Comparison of ENCODE assay signal across 8 cellular contexts in the genomic region with DNA sequence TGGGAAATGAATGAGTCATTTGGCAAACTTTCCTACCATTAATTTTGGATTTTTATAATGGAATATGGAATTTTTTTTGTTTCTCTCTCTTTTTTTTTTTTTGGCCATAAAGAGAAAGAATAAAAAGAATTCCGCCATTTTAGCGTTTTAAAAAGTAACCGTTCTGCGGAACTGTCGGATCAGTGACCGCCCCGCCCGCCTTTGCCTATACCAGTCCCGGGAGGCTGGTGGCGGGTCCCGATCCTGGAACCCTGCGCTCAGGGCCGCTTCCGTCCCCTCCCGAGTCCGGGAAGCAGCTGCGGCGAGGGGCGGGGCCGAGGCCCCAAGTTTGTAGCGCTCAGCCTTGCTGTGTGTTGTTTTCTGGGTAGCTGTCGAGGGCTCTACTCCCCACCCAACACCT. TPM values are rescaled to one million over a fixed set of nuclear protein-coding genes. Genes with fewer than 3 reads are reported as not detected.
DNase-seq lines count a peak whose midpoint lies in the region; FAIRE-seq and TF ChIP-seq lines count a peak whose summit lies in the region.

No MANE protein-coding gene starts in this region.

- no peaks in the 10 kb centered on the region for H3K9me1 ChIP-seq in keratinocyte (ENCODE audit: control insufficient read depth, extremely low read depth, insufficient read depth, low read length)

- H3K9me3 ChIP-seq in ascending aorta, result no peaks in the 10 kb centered on the region
- H3K9me3 ChIP-seq in keratinocyte (ENCODE audit: control insufficient read depth, low read depth, low read length), result no peaks in the 10 kb centered on the region
- H3K9me3 ChIP-seq in subcutaneous abdominal adipose tissue (ENCODE audit: control insufficient read depth in 5 of 5, low read length in 5 of 5), result no peaks in the 10 kb centered on the region

- peak overlapping the region; percentile 64 to 94 for H3K4me3 ChIP-seq in ascending aorta
- peak overlapping the region; percentile 60 to 89 (median 65) for H3K4me3 ChIP-seq in keratinocyte (ENCODE audit: control insufficient read depth in 2 of 3, extremely low read depth in 1 of 3, insufficient read depth in 2 of 3, low read depth in 1 of 3, low read length in 3 of 3)
- peak overlapping the region in 4 of 5 donors; percentile 57 to 72 (median 64) for H3K4me3 ChIP-seq in subcutaneous abdominal adipose tissue (ENCODE audit: low read depth in 1 of 5, low read length in 5 of 5)

- no peak for DNase-seq in T-helper 2 cell treated with Interferon-gamma antibody and Interleukin-4, amounts not matched to agents 5 μg/mL and 100 μg/mL, for 36 hours (ENCODE audit: low spot score)
- DNase-seq in T-helper 2 cell, result no peak
- DNase-seq in ascending aorta (ENCODE audit: low spot score in 2 of 2), result peak in 1 of 2 donors; percentile 63
- DNase-seq in keratinocyte (ENCODE audit: low read depth, low spot score), result no peak
- DNase-seq in amniotic stem cell (lab: John Stamatoyannopoulos, UW), result no peak
- DNase-seq in NCI-H2196 treated with DMSO at 0.1 percent for 48 hours (lab: John Stamatoyannopoulos, UW; ENCODE audit: unreplicated experiment), result no peak
- DNase-seq in central memory CD4-positive, alpha-beta T cell, result no peak

- no peak overlapping the region for H3K27ac Mint-ChIP-seq in T-helper 2 cell treated with Interferon-gamma antibody and Interleukin-4, amounts not matched to agents 5 μg/mL and 100 μg/mL, for 36 hours

- no peaks in the 10 kb centered on the region for H3K79me2 ChIP-seq in keratinocyte (ENCODE audit: control insufficient read depth, insufficient read depth, low read length)

- no peaks in the 10 kb centered on the region for H3K36me3 Mint-ChIP-seq in T-helper 2 cell treated with Interferon-gamma antibody and Interleukin-4, amounts not matched to agents 5 μg/mL and 100 μg/mL, for 36 hours (ENCODE audit: low read depth)

- intact Hi-C loops in ascending aorta (cut with DNase I), result no loop called here

- H3K27me3 ChIP-seq in ascending aorta (peaks cover 7% of the 10 kb centered on the region), keratinocyte (ENCODE audit: control insufficient read depth, extremely low read depth, insufficient read depth, low read length) (peaks cover 7% of the 10 kb centered on the region), subcutaneous abdominal adipose tissue (ENCODE audit: control insufficient read depth in 5 of 5, insufficient read depth in 4 of 5, low read length in 5 of 5) (peaks cover 0 to 9% (median 4%) of the 10 kb centered on the region in 5 donors)

- H3K27ac ChIP-seq in ascending aorta (no peak overlapping the region), keratinocyte (ENCODE audit: control insufficient read depth, insufficient read depth, low read length) (no peak overlapping the region), subcutaneous abdominal adipose tissue (ENCODE audit: low read depth, low read length) (no peak overlapping the region)

- dilution Hi-C loops in keratinocyte (cut with MboI; ENCODE audit: extremely low pct_ligation_motif_present, low sequenced_read_pairs), result no loop called here

- H4K20me1 ChIP-seq in keratinocyte (ENCODE audit: control insufficient read depth, extremely low read depth, insufficient read depth, low read length), result no peaks in the 10 kb centered on the region

- H3K4me2 ChIP-seq in keratinocyte (ENCODE audit: control insufficient read depth, extremely low read depth, insufficient read depth, low read depth, low read length), result peak overlapping the region; percentile 62

- H2AFZ ChIP-seq in keratinocyte (ENCODE audit: control insufficient read depth, low read length), result peak overlapping the region; percentile 83

- peaks cover 50% of the 10 kb centered on the region for H3K27me3 Mint-ChIP-seq in T-helper 2 cell treated with Interferon-gamma antibody and Interleukin-4, amounts not matched to agents 5 μg/mL and 100 μg/mL, for 36 hours (ENCODE audit: low read depth)

- TF ChIP-seq CTCF in ascending aorta (IDR thresholded peaks at IDR 0.05) (no peak), keratinocyte (optimal IDR thresholded peaks at IDR 0.05 in 1 of 3, IDR thresholded peaks at IDR 0.05 in 1 of 3, conservative IDR thresholded peaks at IDR 0.05 in 1 of 3; ENCODE audit: extremely low read depth in 1 of 3, insufficient read depth in 2 of 3, low read length in 3 of 3) (no peak)

- no peaks in the 10 kb centered on the region for H3K4me1 Mint-ChIP-seq in T-helper 2 cell treated with Interferon-gamma antibody and Interleukin-4, amounts not matched to agents 5 μg/mL and 100 μg/mL, for 36 hours (ENCODE audit: low read depth)

- peaks cover 0 to 3% of the 10 kb centered on the region in 2 donors for H3K4me1 ChIP-seq in ascending aorta
- no peaks in the 10 kb centered on the region for H3K4me1 ChIP-seq in keratinocyte (ENCODE audit: control insufficient read depth, extremely low read depth, insufficient read depth, low read length)
- H3K4me1 ChIP-seq in subcutaneous abdominal adipose tissue (ENCODE audit: control insufficient read depth in 5 of 5, insufficient read depth in 5 of 5, low read length in 5 of 5), result peaks cover 2 to 18% (median 16%) of the 10 kb centered on the region in 5 donors

- H3K36me3 ChIP-seq in ascending aorta (no peaks in the 10 kb centered on the region), keratinocyte (ENCODE audit: control insufficient read depth in 2 of 2, extremely low read depth in 1 of 2, insufficient read depth in 2 of 2, low read length in 2 of 2) (no peaks in the 10 kb centered on the region), subcutaneous abdominal adipose tissue (ENCODE audit: control insufficient read depth in 5 of 5, insufficient read depth in 5 of 5, low read length in 5 of 5) (no peaks in the 10 kb centered on the region)

- H3K4me3 Mint-ChIP-seq in T-helper 2 cell treated with Interferon-gamma antibody and Interleukin-4, amounts not matched to agents 5 μg/mL and 100 μg/mL, for 36 hours, result peak overlapping the region; percentile 62

- H3K9ac ChIP-seq in keratinocyte (ENCODE audit: control insufficient read depth, extremely low read depth, insufficient read depth, low read length) (peak overlapping the region; percentile 53), subcutaneous abdominal adipose tissue (ENCODE audit: low read length in 5 of 5) (peak overlapping the region in 3 of 5 donors; percentile 43 to 62 (median 56))

- FAIRE-seq in keratinocyte (lab: Jason Lieb, UNC), result no peak

- no peaks in the 10 kb centered on the region for H3K9me3 Mint-ChIP-seq in T-helper 2 cell treated with Interferon-gamma antibody and Interleukin-4, amounts not matched to agents 5 μg/mL and 100 μg/mL, for 36 hours

RNA-seq across cellular contexts. Expression of a gene that starts 0.6 kb away (rescaled TPM):
- 13.1 TPM for total RNA-seq in ascending aorta
- polyA plus RNA-seq in keratinocyte, result 3.1 to 7.7 TPM (median 5.0 TPM) in 3 replicates
- 2.1 TPM for polyA plus RNA-seq in keratinocyte (2011; ENCODE audit: low read depth)
- polyA plus RNA-seq in keratinocyte (2011; cell fraction: cytosol; rRNA removed), result 1.2 and 1.8 TPM in 2 replicates
- 35.7 and 49.9 TPM in 2 replicates for polyA plus RNA-seq in keratinocyte (2011; cell fraction: nucleus; rRNA removed)
- polyA plus RNA-seq in keratinocyte (2012; ENCODE audit: low replicate concordance), result 2.0 and 3.9 TPM in 2 replicates
- polyA minus RNA-seq in keratinocyte, result 3.7 to 9.5 TPM (median 7.4 TPM) in 3 replicates
- 0.96 TPM for polyA minus RNA-seq in keratinocyte (2011; cell fraction: cytosol; rRNA and poly(A)+ RNA removed)
- 9.9 and 17.5 TPM in 2 replicates for polyA minus RNA-seq in keratinocyte (2011; cell fraction: nucleus; rRNA and poly(A)+ RNA removed)

RNA-seq across cellular contexts. Expression of a gene that starts 50.4 kb away (rescaled TPM):
- 23.9 TPM for total RNA-seq in ascending aorta
- 90.3 to 132 TPM (median 128 TPM) in 3 replicates for polyA plus RNA-seq in keratinocyte
- 104 TPM for polyA plus RNA-seq in keratinocyte (2011; ENCODE audit: low read depth)
- 49.6 and 68.9 TPM in 2 replicates for polyA plus RNA-seq in keratinocyte (2011; cell fraction: cytosol; rRNA removed)
- 243 and 273 TPM in 2 replicates for polyA plus RNA-seq in keratinocyte (2011; cell fraction: nucleus; rRNA removed)
- polyA plus RNA-seq in keratinocyte (2012; ENCODE audit: low replicate concordance), result 50.7 and 90.4 TPM in 2 replicates
- 19.2 to 125 TPM (median 56.7 TPM) in 3 replicates for polyA minus RNA-seq in keratinocyte
- polyA minus RNA-seq in keratinocyte (2011; cell fraction: cytosol; rRNA and poly(A)+ RNA removed), result 47.2 TPM
- polyA minus RNA-seq in keratinocyte (2011; cell fraction: nucleus; rRNA and poly(A)+ RNA removed), result 47.0 and 88.0 TPM in 2 replicates

RNA-seq across cellular contexts. Expression of a gene that starts 50.7 kb away (rescaled TPM):
- total RNA-seq in ascending aorta, result 0.32 TPM
- 0.12 to 0.23 TPM in 2 of 3 replicates, not detected in the other for polyA plus RNA-seq in keratinocyte
- polyA plus RNA-seq in keratinocyte (2011; ENCODE audit: low read depth), result 2.8 TPM
- polyA plus RNA-seq in keratinocyte (2011; cell fraction: cytosol; rRNA removed), result not detected in 2 replicates
- 0.70 and 2.1 TPM in 2 replicates for polyA plus RNA-seq in keratinocyte (2011; cell fraction: nucleus; rRNA removed)
- polyA plus RNA-seq in keratinocyte (2012; ENCODE audit: low replicate concordance), result 0.09 and 1.7 TPM in 2 replicates
- not detected in 3 replicates for polyA minus RNA-seq in keratinocyte
- polyA minus RNA-seq in keratinocyte (2011; cell fraction: cytosol; rRNA and poly(A)+ RNA removed), result not detected
- 0.21 and 0.93 TPM in 2 replicates for polyA minus RNA-seq in keratinocyte (2011; cell fraction: nucleus; rRNA and poly(A)+ RNA removed)
